8 cellular contexts compared by ENCODE assay signal in the genomic region with DNA sequence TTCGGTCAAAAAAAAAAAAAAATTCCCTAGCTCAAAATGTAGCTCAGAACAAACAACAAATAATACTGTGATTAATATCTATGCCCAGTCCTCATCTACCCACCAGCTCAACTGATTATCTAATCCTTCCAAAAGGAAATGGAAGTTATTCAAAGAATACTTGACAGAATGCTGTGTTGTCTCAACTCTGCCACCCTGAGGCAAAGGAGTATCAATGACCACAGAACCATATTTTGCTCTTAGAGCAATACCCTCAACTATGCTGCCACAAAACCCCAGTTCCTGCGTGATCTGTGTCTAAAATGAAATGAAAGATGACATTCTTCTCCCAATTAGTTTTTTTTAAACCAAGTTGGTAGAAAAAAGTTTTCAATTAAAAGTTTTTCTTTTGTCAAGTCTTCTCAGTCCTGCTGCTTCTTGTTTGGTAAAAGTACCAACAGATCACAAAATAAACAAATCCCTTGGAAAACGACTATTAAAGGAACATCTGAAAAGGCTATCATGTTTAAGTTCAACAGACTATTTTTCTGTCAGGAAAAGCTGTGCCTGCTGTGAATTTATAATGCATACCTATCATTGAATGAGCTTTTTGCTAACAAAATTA. TPM values are rescaled to one million over a fixed set of nuclear protein-coding genes. Genes with fewer than 3 reads are reported as not detected.
A peak's percentile ranks its signal among the peaks of the same experiment; 100 is the strongest.
DNase-seq lines count a peak whose midpoint lies in the region; ATAC-seq and TF ChIP-seq lines count a peak whose summit lies in the region.

No MANE protein-coding gene starts in this region.

- H3K9me3 ChIP-seq in CD4-positive, alpha-beta memory T cell (ENCODE audit: control insufficient read depth in 1 of 2, low read length in 2 of 2), result no peaks in the 10 kb centered on the region
- H3K9me3 ChIP-seq in Panc1 (ENCODE audit: control insufficient read depth, insufficient read depth, low read depth, low read length) (no peaks in the 10 kb centered on the region), gastroesophageal sphincter (no peaks in the 10 kb centered on the region)

- peaks cover 13 to 34% (median 23%) of the 10 kb centered on the region in 4 donors for H3K4me1 Mint-ChIP-seq in CD4-positive, alpha-beta memory T cell
- peaks cover 30% of the 10 kb centered on the region for H3K4me1 Mint-ChIP-seq in endothelial cell (ENCODE audit: unreplicated experiment)
- H3K4me1 Mint-ChIP-seq in naive thymus-derived CD8-positive, alpha-beta T cell, result peaks cover 20 to 46% (median 45%) of the 10 kb centered on the region in 4 donors

- peaks cover 59% of the 10 kb centered on the region for H3K36me3 ChIP-seq in CD4-positive, alpha-beta memory T cell (ENCODE audit: insufficient read depth, low read length)
- H3K36me3 ChIP-seq in Panc1 (ENCODE audit: control insufficient read depth, insufficient read depth, low read length), result peaks cover 41% of the 10 kb centered on the region
- peaks cover under 1 to 99% of the 10 kb centered on the region in 2 donors for H3K36me3 ChIP-seq in gastroesophageal sphincter

- peak overlapping the region in 6 of 7 donors; percentile 0 to 65 (median 26) for H3K27ac Mint-ChIP-seq in CD4-positive, alpha-beta memory T cell
- no peak overlapping the region for H3K27ac Mint-ChIP-seq in endothelial cell (ENCODE audit: unreplicated experiment)
- H3K27ac Mint-ChIP-seq in naive thymus-derived CD8-positive, alpha-beta T cell, result peak overlapping the region in 9 of 10 donors; percentile 23 to 82 (median 75)

- H3K4me1 ChIP-seq in CD4-positive, alpha-beta memory T cell (ENCODE audit: insufficient read depth, low read length), result peaks cover 17% of the 10 kb centered on the region
- H3K4me1 ChIP-seq in Panc1 (ENCODE audit: control insufficient read depth, insufficient read depth, low read length) (no peaks in the 10 kb centered on the region), gastroesophageal sphincter (no peaks in the 10 kb centered on the region)

- peak in 2 of 5 donors; percentile 10 to 20 for DNase-seq in CD4-positive, alpha-beta memory T cell
- peak; percentile 13 for DNase-seq in Panc1 (ENCODE audit: low read depth, low spot score)
- no peak for DNase-seq in endothelial cell (ENCODE audit: low spot score)
- DNase-seq in naive thymus-derived CD8-positive, alpha-beta T cell, result peak in 6 of 10 donors; percentile 10 to 48 (median 31)
- no peak for DNase-seq in NK-92 (lab: John Stamatoyannopoulos, UW; ENCODE audit: unreplicated experiment)

- in situ Hi-C loops in Panc1 (cut with HindIII; ENCODE audit: low pct_unique_long_range_greater_than_20kb, low sequenced_read_pairs), result no loop called here

- H3K9me3 Mint-ChIP-seq in CD4-positive, alpha-beta memory T cell, result no peaks in the 10 kb centered on the region
- no peaks in the 10 kb centered on the region for H3K9me3 Mint-ChIP-seq in endothelial cell (ENCODE audit: unreplicated experiment)
- no peaks in the 10 kb centered on the region for H3K9me3 Mint-ChIP-seq in naive thymus-derived CD8-positive, alpha-beta T cell

- no peak for TF ChIP-seq EP300 in gastroesophageal sphincter (IDR thresholded peaks at IDR 0.05)

- CTCF ChIA-PET in CD4-positive, alpha-beta memory T cell (lab: Charles Lee; ENCODE audit: partially characterized antibody), result interaction anchor here (1.1 to 4.3 kb wide), 8 partner anchors 18 to 613 kb away, joined by 3 to 18 read pairs (median 6); partner anchors contain the start of gene RBM28
- CTCF ChIA-PET in Panc1 (lab: Charles Lee), result interaction anchor here (0.6 to 0.7 kb wide), 2 partner anchors 9 to 76 kb away, joined by 3 to 8 read pairs; no protein-coding TSS in a partner anchor

- intact Hi-C loops in CD4-positive, alpha-beta memory T cell (cut with micrococcal nuclease), result no loop called here
- intact Hi-C loops in Panc1 (cut with micrococcal nuclease; ENCODE audit: unreplicated experiment), result no loop called here

- POLR2A ChIA-PET in CD4-positive, alpha-beta memory T cell (lab: Charles Lee; ENCODE audit: partially characterized antibody), result interaction anchor here (1.5 kb wide), 1 partner anchor 22 kb away, joined by 3 read pairs; the partner anchor contains the start of gene RBM28
- POLR2A ChIA-PET in Panc1 (lab: Charles Lee), result no interaction called here
- POLR2A ChIA-PET in naive thymus-derived CD8-positive, alpha-beta T cell (lab: Charles Lee), result interaction anchor here (0.7 to 1.8 kb wide), 3 partner anchors 18 to 61 kb away, joined by 3 to 5 read pairs (median 4); partner anchors contain the start of gene RBM28

- H3K4me3 Mint-ChIP-seq in CD4-positive, alpha-beta memory T cell, result peak overlapping the region in 3 of 8 donors; percentile 2 to 17 (median 8)
- H3K4me3 Mint-ChIP-seq in endothelial cell (ENCODE audit: unreplicated experiment), result peak overlapping the region; percentile 3
- peak overlapping the region in 9 of 10 donors; percentile 7 to 72 (median 41) for H3K4me3 Mint-ChIP-seq in naive thymus-derived CD8-positive, alpha-beta T cell

- H3K27ac ChIP-seq in CD4-positive, alpha-beta memory T cell (ENCODE audit: low read depth, low read length), result no peak overlapping the region
- no peak overlapping the region for H3K27ac ChIP-seq in Panc1 (ENCODE audit: low read length)
- H3K27ac ChIP-seq in gastroesophageal sphincter, result no peak overlapping the region

- no peak for TF ChIP-seq POLR2A in gastroesophageal sphincter (IDR thresholded peaks at IDR 0.05)

- no TSS peak for BruUV-seq in Panc1 (replicated peaks; lab: Mats Ljungman, UMichigan)

- H3K36me3 Mint-ChIP-seq in CD4-positive, alpha-beta memory T cell, result peaks cover 67 to 79% of the 10 kb centered on the region in 2 donors
- peaks cover 33% of the 10 kb centered on the region for H3K36me3 Mint-ChIP-seq in endothelial cell (ENCODE audit: low read depth, unreplicated experiment)
- H3K36me3 Mint-ChIP-seq in naive thymus-derived CD8-positive, alpha-beta T cell, result peaks cover 8 to 76% (median 33%) of the 10 kb centered on the region in 3 donors

- 66% methylated on average over 3 of the region's 3 CpGs for WGBS in gastroesophageal sphincter (ENCODE audit: low coverage in 1 of 2), 2 donors

- no peak overlapping the region for H3K4me3 ChIP-seq in CD4-positive, alpha-beta memory T cell (ENCODE audit: low read length in 2 of 2)
- H3K4me3 ChIP-seq in Panc1 (ENCODE audit: low read depth in 2 of 2, low read length in 2 of 2) (no peak overlapping the region), gastroesophageal sphincter (no peak overlapping the region)

- ATAC-seq in GM21447 (IDR thresholded peaks at IDR 0.05; ENCODE audit: unreplicated experiment) (peak; percentile 57), Panc1 (peak; percentile 76; the same call in 1 of the 2 replicates), GM19395 (IDR thresholded peaks at IDR 0.05; ENCODE audit: unreplicated experiment) (no peak), gastroesophageal sphincter (no peak)
- peak; percentile 83 to 92 for ATAC-seq in naive thymus-derived CD8-positive, alpha-beta T cell

- peak; percentile 59 for TF ChIP-seq CTCF in Panc1 (IDR thresholded peaks at IDR 0.05)
- TF ChIP-seq CTCF in endothelial cell (IDR thresholded peaks at IDR 0.05; ENCODE audit: unreplicated experiment), result no peak
- TF ChIP-seq CTCF in gastroesophageal sphincter (IDR thresholded peaks at IDR 0.05), result peak in 1 of 4 experiments; percentile 18

- H3K27me3 ChIP-seq in CD4-positive, alpha-beta memory T cell (ENCODE audit: insufficient read depth, low read length), result no peaks in the 10 kb centered on the region
- no peaks in the 10 kb centered on the region for H3K27me3 ChIP-seq in Panc1 (ENCODE audit: control insufficient read depth, insufficient read depth, low read length)
- H3K27me3 ChIP-seq in gastroesophageal sphincter, result no peaks in the 10 kb centered on the region

- H3K27me3 Mint-ChIP-seq in CD4-positive, alpha-beta memory T cell, result no peaks in the 10 kb centered on the region
- H3K27me3 Mint-ChIP-seq in endothelial cell (ENCODE audit: unreplicated experiment), result no peaks in the 10 kb centered on the region
- H3K27me3 Mint-ChIP-seq in naive thymus-derived CD8-positive, alpha-beta T cell, result no peaks in the 10 kb centered on the region

RNA-seq across cellular contexts. Expression of gene RBM28, which starts 21.6 kb away (rescaled TPM):
- 10 to 100 TPM; 43.4 to 48.3 TPM for total RNA-seq in CD4-positive, alpha-beta memory T cell
- polyA plus RNA-seq in CD4-positive, alpha-beta memory T cell, result 1 to 10 TPM; 2.4 to 9.9 TPM
- total RNA-seq in Panc1 (2021; ENCODE audit: unreplicated experiment) (54.1 TPM), endothelial cell (ENCODE audit: unreplicated experiment) (42.8 TPM), gastroesophageal sphincter (10 to 100 TPM; 12.7 to 27.1 (median 19.5) TPM)
- 29.8 TPM for polyA plus RNA-seq in Panc1 (2012; ENCODE audit: insufficient read length)
- 10 to 100 TPM; 48.5 to 53.8 TPM for total RNA-seq in naive thymus-derived CD8-positive, alpha-beta T cell
- 1 to 10 TPM; 8.4 to 9.1 (median 8.5) TPM for polyA plus RNA-seq in naive thymus-derived CD8-positive, alpha-beta T cell

RNA-seq across cellular contexts. Expression of gene PRRT4, which starts 39.3 kb away (rescaled TPM):
- under 1 TPM; 0.52 to 0.58 TPM for total RNA-seq in CD4-positive, alpha-beta memory T cell
- under 1 TPM; 0.11 to 0.16 TPM for polyA plus RNA-seq in CD4-positive, alpha-beta memory T cell
- total RNA-seq in Panc1 (2021; ENCODE audit: unreplicated experiment) (0.77 TPM), endothelial cell (ENCODE audit: unreplicated experiment) (10.8 TPM), gastroesophageal sphincter (1 to 10 TPM in 1 of 4 donors, under 1 TPM in 3; 0.40 to 1.2 (median 0.82) TPM)
- polyA plus RNA-seq in Panc1 (2012; ENCODE audit: insufficient read length), result 0.73 TPM
- total RNA-seq in naive thymus-derived CD8-positive, alpha-beta T cell, result under 1 TPM; 0.82 to 0.96 TPM
- polyA plus RNA-seq in naive thymus-derived CD8-positive, alpha-beta T cell, result under 1 TPM; 0.07 to 0.34 (median 0.19) TPM

Comparison
In these comparisons a context has a peak if more than half of its experiments do, and no peak if none do; other contexts are left out.
1. DNase-seq: peak in Panc1 (single experiment) and naive thymus-derived CD8-positive, alpha-beta T cell (6 of 10); none in endothelial cell (single experiment) and NK-92 (single experiment).
2. ATAC-seq: peak in GM21447 (single experiment), Panc1 (single experiment) and naive thymus-derived CD8-positive, alpha-beta T cell (2 of 2); none in GM19395 (single experiment) and gastroesophageal sphincter (single experiment).